16 cellular contexts compared by ENCODE assay signal in genomic region chr3:58175098-58175428, GRCh38. TPM values are rescaled to one million over a fixed set of nuclear protein-coding genes. Genes with fewer than 3 reads are reported as not detected.
A peak's percentile ranks its signal among the peaks of the same experiment; 100 is the strongest.
DNase-seq lines count a peak whose midpoint lies in the region; ATAC-seq and TF ChIP-seq lines count a peak whose summit lies in the region.
"Had no signal": no experiment of that assay in that cellular context is flagged by ENCODE, and none has a peak within 500 bp of the region (broad histone marks: within the 10 kb centered on the region; RNA-seq: fewer than 3 reads in every experiment).

No MANE protein-coding gene starts in this region.

- H3K4me3 ChIP-seq in BLaER1 (no peak overlapping the region), Panc1 (ENCODE audit: low read depth in 2 of 2, low read length in 2 of 2) (no peak overlapping the region), esophagus squamous epithelium (no peak overlapping the region), neuronal stem cell (ENCODE audit: low read length in 2 of 2) (no peak overlapping the region)
- H3K4me3 ChIP-seq: psoas muscle had no signal

- POLR2A ChIA-PET in Panc1 (lab: Charles Lee): no interaction called here

- H2BK5ac ChIP-seq in neuronal stem cell (ENCODE audit: low read length): no peak overlapping the region

- no peak overlapping the region for H2AK5ac ChIP-seq in neuronal stem cell (ENCODE audit: low read depth, low read length)

- H2BK15ac ChIP-seq in neuronal stem cell (ENCODE audit: low read length): no peak overlapping the region

- H3K4me1 ChIP-seq in BLaER1 (peaks cover 15% of the 10 kb centered on the region), Panc1 (ENCODE audit: control insufficient read depth, insufficient read depth, low read length) (peaks cover 31% of the 10 kb centered on the region), esophagus squamous epithelium (peaks cover 0 to 60% (median 31%) of the 10 kb centered on the region in 3 donors), neuronal stem cell (ENCODE audit: control insufficient read depth in 2 of 2, insufficient read depth in 1 of 2, low read depth in 1 of 2, low read length in 2 of 2) (peaks cover 10 to 13% of the 10 kb centered on the region in 2 donors)

- no peak overlapping the region for H2BK120ac ChIP-seq in neuronal stem cell (ENCODE audit: low read depth, low read length)

- TF ChIP-seq POLR2A in esophagus squamous epithelium (IDR thresholded peaks at IDR 0.05): no peak

- H3K27ac ChIP-seq in BLaER1 (0 out of 2 replicates have a peak overlapping the region, but pooled peaks have one; percentile 6), Panc1 (ENCODE audit: low read length) (peak overlapping the region; percentile 63), esophagus squamous epithelium (peak overlapping the region in 3 of 4 donors; percentile 64 to 76 (median 68)), neuronal stem cell (replicated peaks; ENCODE audit: low read length) (no peak overlapping the region)
- H3K27ac ChIP-seq: psoas muscle had no signal

- no peak overlapping the region for H3K23ac ChIP-seq in neuronal stem cell (ENCODE audit: low read depth, low read length, poor library complexity)

- peaks cover 3% of the 10 kb centered on the region; the same call in 1 of the 2 replicates for H3K27me3 ChIP-seq in BLaER1
- H3K27me3 ChIP-seq in Panc1 (ENCODE audit: control insufficient read depth, insufficient read depth, low read length): no peaks in the 10 kb centered on the region
- no peaks in the 10 kb centered on the region for H3K27me3 ChIP-seq in esophagus squamous epithelium
- peaks cover 0 to 14% (median 3%) of the 10 kb centered on the region in 3 experiments for H3K27me3 ChIP-seq in neuronal stem cell (ENCODE audit: control insufficient read depth in 3 of 3, insufficient read depth in 3 of 3, low read depth in 1 of 3, low read length in 3 of 3)
- H3K27me3 ChIP-seq: dorsolateral prefrontal cortex had no signal

- H3K36me3 ChIP-seq in BLaER1: peaks cover 20% of the 10 kb centered on the region
- H3K36me3 ChIP-seq in Panc1 (ENCODE audit: control insufficient read depth, insufficient read depth, low read length): no peaks in the 10 kb centered on the region; the same call in 1 of the 2 replicates
- H3K36me3 ChIP-seq in esophagus squamous epithelium: peaks cover 0 to 23% (median 8%) of the 10 kb centered on the region in 3 donors
- peaks cover 0 to 6% of the 10 kb centered on the region in 2 donors for H3K36me3 ChIP-seq in neuronal stem cell (replicated peaks in 1 of 2; ENCODE audit: control insufficient read depth in 2 of 2, insufficient read depth in 2 of 2, low read length in 2 of 2)

- intact Hi-C loops in Panc1 (cut with micrococcal nuclease; ENCODE audit: unreplicated experiment): loop anchor here (10.0 kb wide), 1 partner anchor 220 kb away; no protein-coding TSS in a partner anchor
- intact Hi-C loops in esophagus squamous epithelium (cut with DNase I): no loop called here

- CTCF ChIA-PET in Panc1 (lab: Charles Lee): interaction anchor here (0.7 kb wide), 1 partner anchor 10 kb away, joined by 3 read pairs; no protein-coding TSS in a partner anchor

- no peaks in the 10 kb centered on the region for H4K20me1 ChIP-seq in BLaER1

- H3K4ac ChIP-seq in neuronal stem cell (ENCODE audit: low read length): no peak overlapping the region

- ATAC-seq in Panc1 (no peak), GM21529 (IDR thresholded peaks at IDR 0.05; ENCODE audit: unreplicated experiment) (no peak)
- ATAC-seq: psoas muscle had no signal

- H4K8ac ChIP-seq in neuronal stem cell (ENCODE audit: low read depth, low read length): no peak overlapping the region

- no peak overlapping the region for H3K14ac ChIP-seq in neuronal stem cell (ENCODE audit: low read length)

- in situ Hi-C loops in Panc1 (cut with HindIII; ENCODE audit: low pct_unique_long_range_greater_than_20kb, low sequenced_read_pairs): no loop called here

- no peak overlapping the region for H3K18ac ChIP-seq in neuronal stem cell (ENCODE audit: low read length)

- H3K4me2 ChIP-seq in BLaER1 (no peak overlapping the region), neuronal stem cell (ENCODE audit: insufficient read depth, low read length, poor library complexity, severe bottlenecking) (no peak overlapping the region)

- TF ChIP-seq CTCF in Panc1 (IDR thresholded peaks at IDR 0.05) (no peak), esophagus squamous epithelium (IDR thresholded peaks at IDR 0.05) (no peak)

- no peak overlapping the region for H4K91ac ChIP-seq in neuronal stem cell (ENCODE audit: low read depth, low read length, poor library complexity)

- 16 to 28% methylated on average over 3 of the region's 3 CpGs for WGBS in esophagus squamous epithelium, 2 donors
- no CpG with 5 or more reads among the region's 3 CpGs for WGBS in neuronal stem cell (ENCODE audit: extremely low coverage in 2 of 2, insufficient read length in 2 of 2, insufficient replicate concordance in 1 of 2), 2 donors

- peak overlapping the region; percentile 77 for H2AFZ ChIP-seq in neuronal stem cell (ENCODE audit: low read length)

- no peaks in the 10 kb centered on the region for H3K79me1 ChIP-seq in neuronal stem cell (ENCODE audit: low read depth, low read length)

- H2BK12ac ChIP-seq in neuronal stem cell (ENCODE audit: low read length): no peak overlapping the region

- no TSS peak for BruUV-seq in Panc1 (replicated peaks; lab: Mats Ljungman, UMichigan)

- no peak for DNase-seq in Panc1 (ENCODE audit: low read depth, low spot score)
- no peak for DNase-seq in esophagus squamous epithelium (lab: John Stamatoyannopoulos, UW)
- DNase-seq in neuronal stem cell (ENCODE audit: low spot score): no peak
- DNase-seq in activated CD4-positive, alpha-beta T cell treated with anti-CD3 and anti-CD28 coated beads, Interleukin-2, amount 50 U/mL, for 1 hour: no peak
- DNase-seq in NCI-H526 (lab: John Stamatoyannopoulos, UW): no peak
- no peak for DNase-seq in NCI-H510A (lab: John Stamatoyannopoulos, UW)
- DNase-seq: activated CD8-positive, alpha-beta memory T cell treated with anti-CD3 and anti-CD28 coated beads, Interleukin-2, amount 50 U/mL, for 48 hours; activated naive CD8-positive, alpha-beta T cell treated with anti-CD3 and anti-CD28 coated beads for 36 hours; dorsolateral prefrontal cortex; H7; NCI-H1436; NCI-H69; psoas muscle had no signal

- H3K9ac ChIP-seq in BLaER1: no peak overlapping the region
- no peak overlapping the region for H3K9ac ChIP-seq in neuronal stem cell (ENCODE audit: low read depth, low read length, poor library complexity)

- no peaks in the 10 kb centered on the region for H3K9me3 ChIP-seq in BLaER1
- H3K9me3 ChIP-seq in Panc1 (ENCODE audit: control insufficient read depth, insufficient read depth, low read depth, low read length): no peaks in the 10 kb centered on the region
- no peaks in the 10 kb centered on the region for H3K9me3 ChIP-seq in esophagus squamous epithelium
- no peaks in the 10 kb centered on the region for H3K9me3 ChIP-seq in neuronal stem cell (replicated peaks in 1 of 2; ENCODE audit: control insufficient read depth in 2 of 2, insufficient read depth in 1 of 2, low read depth in 1 of 2, low read length in 2 of 2)
- H3K9me3 ChIP-seq: psoas muscle had no signal

RNA-seq across cellular contexts. Expression of gene DNASE1L3, which starts 35.7 kb away (rescaled TPM):
- total RNA-seq in Panc1 (2021; ENCODE audit: unreplicated experiment) (not detected), esophagus squamous epithelium (10 to 100 TPM in 3 of 4 donors, 1 to 10 TPM in 1; 8.3 to 15.3 (median 11.9) TPM)
- polyA plus RNA-seq in Panc1 (2012; ENCODE audit: insufficient read length): not detected
- not detected for polyA plus RNA-seq in neuronal stem cell (2013, experiment 1 of 2)
- not detected for polyA plus RNA-seq in neuronal stem cell (2013, experiment 2 of 2)
- total RNA-seq: activated naive CD8-positive, alpha-beta T cell treated with anti-CD3 and anti-CD28 coated beads for 36 hours; H7 had no signal
- polyA plus RNA-seq: BJ had no signal
